Comparison of ENCODE assay signal across 31 cellular contexts in genomic region chr11:119351232-119351631, GRCh38. TPM values are rescaled to one million over a fixed set of nuclear protein-coding genes. Genes with fewer than 3 reads are reported as not detected.
"Had no signal": no experiment of that assay in that cellular context is flagged by ENCODE, and none has a peak within 500 bp of the region (broad histone marks: within the 10 kb centered on the region; RNA-seq: fewer than 3 reads in every experiment).

No MANE protein-coding gene starts in this region.

- H3K4me3 Mint-ChIP-seq: memory B cell; naive B cell; natural killer cell treated with Interleukin-12 subunit alpha and Interleukin-12 subunit beta and Interleukin-15 and Interleukin-18, amount 100 ng/mL, for 72 hours had no signal

- ATAC-seq: esophagus mucosa; gastrocnemius medialis; left ventricle myocardium superior; mucosa of descending colon; natural killer cell treated with Interleukin-12 subunit alpha and Interleukin-12 subunit beta and Interleukin-15 and Interleukin-18, amount 100 ng/mL, for 72 hours; psoas muscle; right cardiac atrium had no signal

- H3K27ac ChIP-seq: epithelial cell of prostate, gastrocnemius medialis, ovary, psoas muscle, skin epidermis, spleen, stomach, thyroid gland, vagina had no signal

- H3K4me3 ChIP-seq: dorsolateral prefrontal cortex, gastrocnemius medialis, lung, mucosa of descending colon, ovary, psoas muscle, skin epidermis, spleen, stomach, thyroid gland, vagina had no signal

- H3K9me3 Mint-ChIP-seq: naive B cell; natural killer cell treated with Interleukin-12 subunit alpha and Interleukin-12 subunit beta and Interleukin-15 and Interleukin-18, amount 100 ng/mL, for 72 hours had no signal

- H3K27ac Mint-ChIP-seq: memory B cell; natural killer cell treated with Interleukin-12 subunit alpha and Interleukin-12 subunit beta and Interleukin-15 and Interleukin-18, amount 100 ng/mL, for 72 hours had no signal

- DNase-seq: dorsolateral prefrontal cortex; effector CD4-positive, alpha-beta T cell; foreskin fibroblast; head of caudate nucleus; left ventricle myocardium superior; mucosa of descending colon; naive B cell; occipital lobe; ovary; psoas muscle; right cardiac atrium; stimulated activated CD4-positive, alpha-beta T cell treated with anti-CD3 and anti-CD28 coated beads, Interleukin-4, amount 100 ng/mL, for 4 hours; stimulated activated naive CD4-positive, alpha-beta T cell treated with Interleukin-2 at 50 U/mL for 16 hours; stomach; thyroid gland; trophoblast cell had no signal

- H3K9me3 ChIP-seq: gastrocnemius medialis, mucosa of descending colon, ovary, psoas muscle, spleen, stomach, thyroid gland, vagina had no signal

- H3K36me3 Mint-ChIP-seq: memory B cell; naive B cell; natural killer cell treated with Interleukin-12 subunit alpha and Interleukin-12 subunit beta and Interleukin-15 and Interleukin-18, amount 100 ng/mL, for 72 hours had no signal

- H3K27me3 ChIP-seq: dorsolateral prefrontal cortex, gastrocnemius medialis, ovary, thyroid gland, vagina had no signal

- H3K36me3 ChIP-seq: ovary, spleen, stomach, thyroid gland, vagina had no signal

- FAIRE-seq: colon, keratinocyte had no signal

RNA-seq across cellular contexts. Expression of gene MFRP, which starts 4.7 kb away (rescaled TPM):
- total RNA-seq: esophagus mucosa; gastrocnemius medialis; left ventricle myocardium superior; lung; mucosa of descending colon; natural killer cell treated with Interleukin-12 subunit alpha and Interleukin-12 subunit beta and Interleukin-15 and Interleukin-18, amount 100 ng/mL, for 72 hours; occipital lobe; psoas muscle; renal cortical epithelial cell; stomach; subcutaneous adipose tissue; temporal lobe; thyroid gland; ureter; vagina had no signal
- polyA plus RNA-seq: keratinocyte, lung, ovary, stomach had no signal

RNA-seq across cellular contexts. Expression of gene C1QTNF5, which starts 10.5 kb away (rescaled TPM):
- total RNA-seq: natural killer cell treated with Interleukin-12 subunit alpha and Interleukin-12 subunit beta and Interleukin-15 and Interleukin-18, amount 100 ng/mL, for 72 hours had no signal
- polyA plus RNA-seq: keratinocyte had no signal

RNA-seq across cellular contexts. Expression of gene USP2, which starts 30.3 kb away (rescaled TPM):
- total RNA-seq: natural killer cell treated with Interleukin-12 subunit alpha and Interleukin-12 subunit beta and Interleukin-15 and Interleukin-18, amount 100 ng/mL, for 72 hours had no signal
